ENCODE assay signal across 1 cellular context in genomic region chr2:25042321-25043240, GRCh38.
TF ChIP-seq lines count a peak whose summit lies in the region.

No MANE protein-coding gene starts in this region.

TF ChIP-seq in HepG2, 621 proteins besides CTCF, POLR2A, EP300 and RAD21 (continued from another document and continues in another):
- TF ChIP-seq ZNF691 (CRISPR knock-in tag; IDR thresholded peaks at IDR 0.05; ENCODE audit: borderline replicate concordance, low read depth) (peak; percentile 75), FOXK2 (IDR thresholded peaks at IDR 0.05) (no peak), MTA3 (CRISPR knock-in tag; IDR thresholded peaks at IDR 0.05) (no peak), ZBTB14 (CRISPR knock-in tag; IDR thresholded peaks at IDR 0.05) (peak; percentile 50; the same call in 1 of the 2 replicates), IRF9 (CRISPR knock-in tag; IDR thresholded peaks at IDR 0.05; ENCODE audit: borderline replicate concordance) (0 out of 2 replicates have a peak, but pooled peaks have one; percentile 35), ZHX1 (CRISPR knock-in tag; IDR thresholded peaks at IDR 0.05; ENCODE audit: low read depth) (0 out of 2 replicates have a peak, but pooled peaks have one; percentile 40), ZNF839 (CRISPR knock-in tag; IDR thresholded peaks at IDR 0.05; ENCODE audit: borderline replicate concordance) (0 out of 2 replicates have a peak, but pooled peaks have one; percentile 43), ZNF225 (CRISPR knock-in tag; IDR thresholded peaks at IDR 0.05) (0 out of 2 replicates have a peak, but pooled peaks have one; percentile 3), ZNF619 (CRISPR knock-in tag; IDR thresholded peaks at IDR 0.05) (no peak), MEIS2 (CRISPR knock-in tag; IDR thresholded peaks at IDR 0.05) (no peak), HOXA5 (CRISPR knock-in tag; IDR thresholded peaks at IDR 0.05) (no peak), NFIB (CRISPR knock-in tag; IDR thresholded peaks at IDR 0.05; ENCODE audit: borderline replicate concordance) (0 out of 2 replicates have a peak, but pooled peaks have one; percentile 22), ZBTB46 (CRISPR knock-in tag; IDR thresholded peaks at IDR 0.05; ENCODE audit: borderline replicate concordance) (0 out of 2 replicates have a peak, but pooled peaks have one; percentile 77), ZNF776 (CRISPR knock-in tag; IDR thresholded peaks at IDR 0.05) (0 out of 2 replicates have a peak, but pooled peaks have one; percentile 50), CSRNP1 (CRISPR knock-in tag; IDR thresholded peaks at IDR 0.05) (peak; percentile 62; the same call in 1 of the 2 replicates), LCORL (IDR thresholded peaks at IDR 0.05) (no peak), LCORL (CRISPR knock-in tag; IDR thresholded peaks at IDR 0.05) (no peak), ZNF777 (CRISPR knock-in tag; IDR thresholded peaks at IDR 0.05) (peak; percentile 89), ARID5B (CRISPR knock-in tag; IDR thresholded peaks at IDR 0.05) (no peak), CHD2 (IDR thresholded peaks at IDR 0.05; ENCODE audit: low read depth, low read length) (0 out of 2 replicates have a peak, but pooled peaks have one; percentile 2), RFXAP (CRISPR knock-in tag; IDR thresholded peaks at IDR 0.05; ENCODE audit: borderline replicate concordance) (0 out of 2 replicates have a peak, but pooled peaks have one; percentile 9), PHF21A (CRISPR knock-in tag; IDR thresholded peaks at IDR 0.05) (no peak), ZBTB7A (CRISPR knock-in tag; IDR thresholded peaks at IDR 0.05) (peak; percentile 41; the same call in 1 of the 2 replicates), ZNF354B (CRISPR knock-in tag; IDR thresholded peaks at IDR 0.05) (0 out of 2 replicates have a peak, but pooled peaks have one; percentile 27), MEIS1 (CRISPR knock-in tag; IDR thresholded peaks at IDR 0.05; ENCODE audit: borderline replicate concordance) (peak; percentile 8; the same call in 1 of the 2 replicates), HIVEP1 (CRISPR knock-in tag; IDR thresholded peaks at IDR 0.05) (no peak), ZSCAN9 (CRISPR knock-in tag; IDR thresholded peaks at IDR 0.05; ENCODE audit: borderline replicate concordance) (no peak), ZNF563 (CRISPR knock-in tag; IDR thresholded peaks at IDR 0.05) (peak; percentile 63), ZBTB40 (IDR thresholded peaks at IDR 0.05) (no peak), ZBTB40 (CRISPR knock-in tag; IDR thresholded peaks at IDR 0.05) (no peak), ATF3 (CRISPR knock-in tag; IDR thresholded peaks at IDR 0.05) (no peak), HCFC1 (IDR thresholded peaks at IDR 0.05; ENCODE audit: low read depth, low read length) (no peak)
